ENCODE assay signal across 8 cellular contexts in the genomic region with DNA sequence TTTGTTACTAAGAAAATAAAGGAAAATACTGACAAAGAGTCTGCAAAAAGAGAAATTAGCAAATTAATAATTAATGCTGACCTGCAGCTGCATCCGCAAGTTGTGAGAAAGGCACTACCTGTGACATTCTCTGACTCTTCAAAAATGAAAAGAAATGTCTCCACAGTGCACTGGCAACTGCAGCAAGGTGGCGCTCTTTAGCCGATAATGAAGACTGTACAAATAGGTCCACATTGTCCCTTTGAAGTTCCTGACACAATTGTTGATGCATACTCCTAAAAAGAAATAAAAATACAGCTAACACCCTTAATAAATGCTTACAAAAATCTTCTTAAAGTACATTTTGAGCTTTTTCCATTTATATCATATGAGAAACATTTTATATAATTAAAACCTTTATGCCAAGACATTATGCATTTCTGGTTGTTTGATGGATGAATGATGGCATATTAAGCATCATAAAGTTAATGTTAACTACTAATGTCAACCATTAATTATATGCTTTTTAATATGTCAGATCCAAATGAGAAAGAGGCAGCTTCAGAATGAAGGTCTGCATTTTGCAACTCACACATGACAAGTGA.
DNase-seq lines count a peak whose midpoint lies in the region; ATAC-seq, FAIRE-seq and TF ChIP-seq lines count a peak whose summit lies in the region.

No MANE protein-coding gene starts in this region.

- TF ChIP-seq POLR2A in HepG2 (IDR thresholded peaks at IDR 0.05; ENCODE audit: insufficient read depth in 1 of 2, low read depth in 2 of 2, low read length in 2 of 2): no peak

- no peak overlapping the region for H3K27ac ChIP-seq in HepG2 (ENCODE audit: extremely low read length, insufficient read depth, low read length)

- H3K9me3 ChIP-seq in HepG2 (ENCODE audit: low read length): no peaks in the 10 kb centered on the region

- no peaks in the 10 kb centered on the region for H3K36me3 ChIP-seq in HepG2 (replicated peaks in 1 of 2; ENCODE audit: control insufficient read depth in 1 of 2, insufficient read depth in 2 of 2, low read length in 2 of 2)

- peak; percentile 89 for FAIRE-seq in HepG2 (lab: Jason Lieb, UNC)

- POLR2A ChIA-PET in HepG2 (lab: Yijun Ruan, JAX): no interaction called here

- no peak overlapping the region for H3K4me3 ChIP-seq in HepG2 (replicated peaks in 1 of 3; ENCODE audit: insufficient read depth in 1 of 3, low read depth in 2 of 3, low read length in 3 of 3)

- H3K4me1 ChIP-seq in HepG2 (ENCODE audit: insufficient read depth, low read length): peaks cover 10% of the 10 kb centered on the region

- 33% methylated on average over 3 of the region's 3 CpGs for WGBS in HepG2 (ENCODE audit: low lambda C conversion rate)

- CTCF ChIA-PET in HepG2 (lab: Yijun Ruan, JAX; ENCODE audit: low intra/inter-chr PET ratio, low total read pairs): interaction anchor here (4.3 kb wide), 1 partner anchor 207 kb away, joined by 37 read pairs; no protein-coding TSS in a partner anchor

- no peaks in the 10 kb centered on the region for H3K27me3 ChIP-seq in HepG2 (ENCODE audit: control insufficient read depth in 1 of 2, insufficient read depth in 2 of 2, low read length in 2 of 2)

- peak; percentile 57 for TF ChIP-seq RAD21 in HepG2 (CRISPR knock-in tag; IDR thresholded peaks at IDR 0.05)

- H3K9ac ChIP-seq in HepG2 (ENCODE audit: insufficient read depth, low read depth, low read length): no peak overlapping the region

- no peaks in the 10 kb centered on the region for H4K20me1 ChIP-seq in HepG2 (ENCODE audit: insufficient read depth, low read length)

- H3K4me2 ChIP-seq in HepG2 (ENCODE audit: low read depth, low read length): no peak overlapping the region

- in situ Hi-C loops in HepG2 (cut with HindIII; ENCODE audit: extremely low pct_ligation_motif_present, low pct_unique_long_range_greater_than_20kb): loop anchor here (10.0 kb wide), 1 partner anchor 208 kb away; no protein-coding TSS in a partner anchor

- intact Hi-C loops in HepG2 (cut with micrococcal nuclease; ENCODE audit: unreplicated experiment): loop anchor here (1.0 to 2.0 kb wide), 5 partner anchors 208 to 1652 kb away; no protein-coding TSS in a partner anchor

- ATAC-seq in GM18519 (IDR thresholded peaks at IDR 0.05; ENCODE audit: low FRiP score, unreplicated experiment): peak; percentile 86
- peak; percentile 91 for ATAC-seq in HG03025 (IDR thresholded peaks at IDR 0.05; ENCODE audit: low FRiP score, unreplicated experiment)
- ATAC-seq in HepG2: peak; percentile 93

- no peak overlapping the region for H2AFZ ChIP-seq in HepG2 (ENCODE audit: low read length)

- H3K79me2 ChIP-seq in HepG2 (ENCODE audit: insufficient read depth, low read length): no peaks in the 10 kb centered on the region

- TF ChIP-seq CTCF in HepG2 (CRISPR knock-in tag; IDR thresholded peaks at IDR 0.05): peak; percentile 83

- TF ChIP-seq EP300 in HepG2 (IDR thresholded peaks at IDR 0.05; ENCODE audit: low read depth in 2 of 2, low read length in 2 of 2): no peak
- TF ChIP-seq EP300 in HepG2 (CRISPR knock-in tag; IDR thresholded peaks at IDR 0.05; ENCODE audit: borderline replicate concordance): no peak

- BruUV-seq in HepG2 (replicated peaks; lab: Mats Ljungman, UMichigan): no TSS peak

- DNase-seq in AML-193 (lab: John Stamatoyannopoulos, UW) (peak; percentile 57 to 72), NCI-H2107 treated with DMSO at 0.1 percent for 48 hours (lab: John Stamatoyannopoulos, UW; ENCODE audit: unreplicated experiment) (peak; percentile 58), HepG2 (ENCODE audit: low spot score) (peak; percentile 66)
- DNase-seq in activated CD4-positive, CD25-positive, alpha-beta regulatory T cell (lab: John Stamatoyannopoulos, UW): peak; percentile 3 to 46 (median 40)
- DNase-seq in central memory CD4-positive, alpha-beta T cell: peak; percentile 40
- peak; percentile 17 to 58 (median 27) for DNase-seq in stimulated activated CD4-positive, alpha-beta T cell treated with anti-CD3 and anti-CD28 coated beads, TNF-alpha, amount 100 ng/mL, for 48 hours (ENCODE audit: low read depth in 3 of 3)

TF ChIP-seq in HepG2, 621 proteins besides CTCF, POLR2A, EP300 and RAD21:
- TF ChIP-seq ZNF670 (CRISPR knock-in tag; IDR thresholded peaks at IDR 0.05; ENCODE audit: borderline replicate concordance) (no peak), STAG1 (CRISPR knock-in tag; IDR thresholded peaks at IDR 0.05) (peak; percentile 80), NR2F1 (CRISPR knock-in tag; IDR thresholded peaks at IDR 0.05) (no peak), SMC3 (IDR thresholded peaks at IDR 0.05; ENCODE audit: low read length) (peak; percentile 69), ZNF772 (CRISPR knock-in tag; IDR thresholded peaks at IDR 0.05) (no peak), RBFOX2 (IDR thresholded peaks at IDR 0.05; ENCODE audit: low read depth, low read length) (no peak)
- TF ChIP-seq, protein P1, sequence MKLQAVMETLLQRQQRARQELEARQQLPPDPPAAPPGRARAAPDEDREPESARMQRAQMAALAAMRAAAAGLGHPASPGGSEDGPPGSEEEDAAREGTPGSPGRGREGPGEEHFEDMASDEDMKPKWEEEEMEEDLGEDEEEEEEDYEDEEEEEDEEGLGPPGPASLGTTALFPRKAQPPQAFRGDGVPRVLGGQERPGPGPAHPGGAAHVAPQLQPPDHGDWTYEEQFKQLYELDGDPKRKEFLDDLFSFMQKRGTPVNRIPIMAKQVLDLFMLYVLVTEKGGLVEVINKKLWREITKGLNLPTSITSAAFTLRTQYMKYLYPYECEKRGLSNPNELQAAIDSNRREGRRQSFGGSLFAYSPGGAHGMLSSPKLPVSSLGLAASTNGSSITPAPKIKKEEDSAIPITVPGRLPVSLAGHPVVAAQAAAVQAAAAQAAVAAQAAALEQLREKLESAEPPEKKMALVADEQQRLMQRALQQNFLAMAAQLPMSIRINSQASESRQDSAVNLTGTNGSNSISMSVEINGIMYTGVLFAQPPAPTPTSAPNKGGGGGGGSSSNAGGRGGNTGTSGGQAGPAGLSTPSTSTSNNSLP (IDR thresholded peaks at IDR 0.05; ENCODE audit: low read depth, low read length): 0 out of 2 replicates have a peak, but pooled peaks have one; percentile 31
- TF ChIP-seq, protein P2, sequence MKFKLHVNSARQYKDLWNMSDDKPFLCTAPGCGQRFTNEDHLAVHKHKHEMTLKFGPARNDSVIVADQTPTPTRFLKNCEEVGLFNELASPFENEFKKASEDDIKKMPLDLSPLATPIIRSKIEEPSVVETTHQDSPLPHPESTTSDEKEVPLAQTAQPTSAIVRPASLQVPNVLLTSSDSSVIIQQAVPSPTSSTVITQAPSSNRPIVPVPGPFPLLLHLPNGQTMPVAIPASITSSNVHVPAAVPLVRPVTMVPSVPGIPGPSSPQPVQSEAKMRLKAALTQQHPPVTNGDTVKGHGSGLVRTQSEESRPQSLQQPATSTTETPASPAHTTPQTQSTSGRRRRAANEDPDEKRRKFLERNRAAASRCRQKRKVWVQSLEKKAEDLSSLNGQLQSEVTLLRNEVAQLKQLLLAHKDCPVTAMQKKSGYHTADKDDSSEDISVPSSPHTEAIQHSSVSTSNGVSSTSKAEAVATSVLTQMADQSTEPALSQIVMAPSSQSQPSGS (CRISPR knock-in tag; IDR thresholded peaks at IDR 0.05): no peak
